Comparison of ENCODE assay signal across 25 cellular contexts in genomic region chr3:158685151-158685550, GRCh38. TPM values are rescaled to one million over a fixed set of nuclear protein-coding genes. Genes with fewer than 3 reads are reported as not detected.
"Had no signal": no experiment of that assay in that cellular context is flagged by ENCODE, and none has a peak within 500 bp of the region (broad histone marks: within the 10 kb centered on the region; RNA-seq: fewer than 3 reads in every experiment).

No MANE protein-coding gene starts in this region.

- H3K9me3 Mint-ChIP-seq: activated B cell treated with CpG ODN at 0.5 μM for 24 hours; activated CD4-positive, alpha-beta memory T cell treated with anti-CD3 and anti-CD28 coated beads for 36 hours; activated naive CD4-positive, alpha-beta T cell treated with anti-CD3 and anti-CD28 coated beads, Interleukin-2, amount 50 U/mL, for 72 hours; activated T-helper 1 cell treated with anti-CD3 and anti-CD28 coated beads, Interleukin-12 subunit alpha, Interleukin-12 subunit beta, Interleukin-2, Interleukin-4 antibody, amounts not matched to agents 30 ng/mL and 10 ng/mL and 1 ng/mL, durations not matched to agents 14 hours and 24 hours and 36 hours; endodermal cell had no signal

- ATAC-seq: activated naive CD4-positive, alpha-beta T cell treated with anti-CD3 and anti-CD28 coated beads, Interleukin-2, amount 50 U/mL, for 72 hours; gastroesophageal sphincter; heart left ventricle had no signal

- H3K27me3 ChIP-seq: adrenal gland, gastroesophageal sphincter, heart left ventricle, tibial artery, uterus had no signal

- H3K4me1 ChIP-seq: adrenal gland, gastroesophageal sphincter, heart left ventricle, left ventricle myocardium inferior, tibial artery, uterus had no signal

- H3K27ac ChIP-seq: adrenal gland, gastroesophageal sphincter, heart left ventricle, left ventricle myocardium inferior, tibial artery, uterus had no signal

- H3K36me3 ChIP-seq: uterus had no signal

- FAIRE-seq: TTC549 had no signal

- H3K9me3 ChIP-seq: adrenal gland, gastroesophageal sphincter, heart left ventricle, left ventricle myocardium inferior, tibial artery, uterus had no signal

- DNase-seq: activated B cell treated with CpG ODN at 0.5 μM for 24 hours; activated CD4-positive, alpha-beta memory T cell treated with anti-CD3 and anti-CD28 coated beads for 36 hours; activated CD4-positive, alpha-beta T cell treated with anti-CD3 and anti-CD28 coated beads for 4 hours; activated gamma-delta T cell treated with Interleukin-2 at 50 U/mL for 16 hours; activated T-cell treated with anti-CD3 and anti-CD28 coated beads for 4 hours; adrenal gland; endodermal cell; erythroblast; heart left ventricle; kidney glomerular epithelial cell; left ventricle myocardium inferior; occipital lobe; stimulated activated CD4-positive, alpha-beta T cell treated with anti-CD3 and anti-CD28 coated beads, Interleukin-12 subunit alpha, Interleukin-12 subunit beta, amount 100 ng/mL, for 4 hours; stimulated activated CD4-positive, alpha-beta T cell treated with anti-CD3 and anti-CD28 coated beads, Interleukin-1b, Interleukin-23, amount 100 ng/mL, for 48 hours; stimulated activated CD8-positive, alpha-beta memory T cell treated with anti-CD3 and anti-CD28 coated beads, Interleukin-4, amount 100 ng/mL, for 48 hours; stimulated activated naive CD4-positive, alpha-beta T cell; tibial artery; uterus had no signal

- H3K4me1 Mint-ChIP-seq: activated B cell treated with CpG ODN at 0.5 μM for 24 hours, endodermal cell had no signal

- H3K4me3 Mint-ChIP-seq: activated B cell treated with CpG ODN at 0.5 μM for 24 hours; activated CD4-positive, alpha-beta memory T cell treated with anti-CD3 and anti-CD28 coated beads for 36 hours; activated T-helper 1 cell treated with anti-CD3 and anti-CD28 coated beads, Interleukin-12 subunit alpha, Interleukin-12 subunit beta, Interleukin-2, Interleukin-4 antibody, amounts not matched to agents 30 ng/mL and 10 ng/mL and 1 ng/mL, durations not matched to agents 14 hours and 24 hours and 36 hours; endodermal cell had no signal

- H3K4me3 ChIP-seq: adrenal gland, gastroesophageal sphincter, heart left ventricle, left ventricle myocardium inferior, tibial artery, uterus had no signal

- H3K27ac Mint-ChIP-seq: activated B cell treated with CpG ODN at 0.5 μM for 24 hours; activated CD4-positive, alpha-beta memory T cell treated with anti-CD3 and anti-CD28 coated beads for 36 hours; activated naive CD4-positive, alpha-beta T cell treated with anti-CD3 and anti-CD28 coated beads, Interleukin-2, amount 50 U/mL, for 72 hours; activated T-helper 1 cell treated with anti-CD3 and anti-CD28 coated beads, Interleukin-12 subunit alpha, Interleukin-12 subunit beta, Interleukin-2, Interleukin-4 antibody, amounts not matched to agents 30 ng/mL and 10 ng/mL and 1 ng/mL, durations not matched to agents 14 hours and 24 hours and 36 hours; endodermal cell had no signal

- H3K27me3 Mint-ChIP-seq: activated B cell treated with CpG ODN at 0.5 μM for 24 hours; activated CD4-positive, alpha-beta memory T cell treated with anti-CD3 and anti-CD28 coated beads for 36 hours had no signal

RNA-seq across cellular contexts. Expression of gene RARRES1, which starts 47.1 kb away (rescaled TPM):
- total RNA-seq: activated B cell treated with CpG ODN at 0.5 μM for 24 hours; activated CD4-positive, alpha-beta memory T cell treated with anti-CD3 and anti-CD28 coated beads for 36 hours; activated naive CD4-positive, alpha-beta T cell treated with anti-CD3 and anti-CD28 coated beads, Interleukin-2, amount 50 U/mL, for 72 hours; activated T-helper 1 cell treated with anti-CD3 and anti-CD28 coated beads, Interleukin-12 subunit alpha, Interleukin-12 subunit beta, Interleukin-2, Interleukin-4 antibody, amounts not matched to agents 30 ng/mL and 10 ng/mL and 1 ng/mL, durations not matched to agents 14 hours and 24 hours and 36 hours; mononuclear cell; T-helper 2 cell treated with Interferon-gamma antibody and Interleukin-4, amounts not matched to agents 100 ng/mL and 5 ng/mL, for 36 hours had no signal
- polyA plus RNA-seq: neural cell had no signal
